Comparison of ENCODE assay signal across 1 cellular context in the genomic region with DNA sequence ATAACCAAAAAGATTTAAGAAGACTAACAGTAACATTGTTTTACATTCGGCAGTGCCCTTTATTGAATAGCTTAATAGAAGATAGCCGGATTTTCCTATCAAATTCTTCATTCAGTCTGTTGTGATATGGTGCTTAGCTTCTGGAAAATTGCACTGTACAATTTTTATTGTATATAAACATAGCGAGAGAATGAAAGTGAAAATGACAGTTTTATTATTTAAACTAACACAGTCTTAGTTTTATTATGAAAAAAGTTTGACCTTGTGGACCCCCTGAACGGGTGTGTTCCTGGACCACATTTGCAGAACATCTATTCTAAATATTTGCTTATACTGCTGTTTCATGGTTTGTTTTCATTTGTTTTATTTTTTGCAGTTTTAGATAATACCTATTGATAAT.
TF ChIP-seq lines count a peak whose summit lies in the region.

No MANE protein-coding gene starts in this region.

TF ChIP-seq in WTC11, 78 proteins besides CTCF, POLR2A, EP300 and RAD21 (continued from another document):
- TF ChIP-seq TEAD1 (CRISPR knock-in tag; IDR thresholded peaks at IDR 0.05) = no peak
TF ChIP-seq in WTC11: peak in this region for 0.
